In the genomic region with DNA sequence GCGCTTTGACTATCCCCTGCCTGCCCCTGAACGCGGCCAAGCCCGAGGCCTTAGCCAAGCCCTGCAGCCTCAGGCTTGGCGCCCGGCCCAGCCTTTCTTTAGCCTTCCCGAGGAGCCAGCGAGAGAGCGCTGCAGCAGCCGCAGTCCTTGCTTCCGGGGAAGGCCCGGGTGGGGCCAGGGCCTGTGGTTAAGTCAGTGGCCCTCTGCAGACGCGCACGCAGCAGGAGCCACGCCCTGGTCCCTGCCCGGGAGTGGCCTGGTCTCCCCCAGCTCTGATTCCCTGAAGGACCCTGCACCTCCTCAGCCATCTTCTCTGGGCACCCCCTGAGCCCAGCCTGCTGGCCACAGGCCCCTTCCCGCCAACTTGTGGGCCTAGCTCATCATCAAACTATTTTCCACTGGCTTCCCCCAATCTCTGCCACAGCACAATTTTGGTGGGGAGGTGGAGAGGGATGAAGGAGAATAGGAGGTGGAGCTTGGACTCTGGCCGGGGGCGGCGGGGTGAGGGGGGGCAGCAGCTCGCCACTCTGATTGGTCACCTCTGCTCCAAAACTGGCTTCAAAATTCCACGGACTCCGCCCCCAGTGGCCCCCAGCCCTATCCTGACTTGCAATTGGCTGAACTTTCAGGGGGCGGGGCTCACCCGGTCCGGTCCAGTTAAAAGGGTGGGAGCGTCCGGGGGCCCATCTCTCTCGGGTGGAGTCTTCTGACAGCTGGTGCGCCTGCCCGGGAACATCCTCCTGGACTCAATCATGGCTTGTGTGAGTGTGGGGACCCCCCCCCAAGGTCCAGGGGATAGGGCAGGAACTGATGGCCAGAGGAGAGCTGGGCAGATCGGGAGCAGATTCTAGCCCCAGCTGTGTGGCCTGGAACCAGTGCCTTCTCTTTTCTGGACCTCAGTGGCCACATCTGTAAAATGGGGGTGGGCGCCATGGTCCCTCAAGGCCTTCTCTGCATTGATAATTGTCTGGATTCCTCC, we compare ENCODE assay signal across 1 cellular context.
A peak's percentile ranks its signal among the peaks of the same experiment; 100 is the strongest.
TF ChIP-seq lines count a peak whose summit lies in the region.

A gene (plus strand): TSS at position 686 of the 979 bp plus-strand sequence. CDS start 67 bp downstream, at position 753.

TF ChIP-seq in GM12878, 131 proteins besides CTCF, POLR2A, EP300 and RAD21 (continued from another document and continues in another):
- TF ChIP-seq, protein P1, sequence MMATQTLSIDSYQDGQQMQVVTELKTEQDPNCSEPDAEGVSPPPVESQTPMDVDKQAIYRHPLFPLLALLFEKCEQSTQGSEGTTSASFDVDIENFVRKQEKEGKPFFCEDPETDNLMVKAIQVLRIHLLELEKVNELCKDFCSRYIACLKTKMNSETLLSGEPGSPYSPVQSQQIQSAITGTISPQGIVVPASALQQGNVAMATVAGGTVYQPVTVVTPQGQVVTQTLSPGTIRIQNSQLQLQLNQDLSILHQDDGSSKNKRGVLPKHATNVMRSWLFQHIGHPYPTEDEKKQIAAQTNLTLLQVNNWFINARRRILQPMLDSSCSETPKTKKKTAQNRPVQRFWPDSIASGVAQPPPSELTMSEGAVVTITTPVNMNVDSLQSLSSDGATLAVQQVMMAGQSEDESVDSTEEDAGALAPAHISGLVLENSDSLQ (IDR thresholded peaks at IDR 0.05) = no peak
- TF ChIP-seq ZSCAN29 (IDR thresholded peaks at IDR 0.05) (no peak), ZNF217 (IDR thresholded peaks at IDR 0.05) (no peak), NFXL1 (IDR thresholded peaks at IDR 0.05; ENCODE audit: borderline replicate concordance) (no peak; the same call in 1 of the 2 replicates), IKZF2 (IDR thresholded peaks at IDR 0.05) (peak; percentile 78 to 80; a peak in 3 of 4 replicates), FOS (IDR thresholded peaks at IDR 0.05; ENCODE audit: borderline replicate concordance, extremely low read depth, insufficient read length) (no peak), MEF2B (IDR thresholded peaks at IDR 0.05; ENCODE audit: partially characterized antibody, poor library complexity, severe bottlenecking) (no peak), RAD51 (IDR thresholded peaks at IDR 0.05) (no peak), RUNX3 (IDR thresholded peaks at IDR 0.05; ENCODE audit: low read length) (peak; percentile 91), SIN3A (IDR thresholded peaks at IDR 0.05; ENCODE audit: low read depth, low read length) (peak; percentile 77; the same call in 1 of the 2 replicates), SMARCA5 (IDR thresholded peaks at IDR 0.05) (peak; percentile 90), NFIC (IDR thresholded peaks at IDR 0.05; ENCODE audit: low read depth, low read length) (no peak), KDM1A (IDR thresholded peaks at IDR 0.05; ENCODE audit: borderline replicate concordance) (no peak), CHD1 (IDR thresholded peaks at IDR 0.05; ENCODE audit: low read depth, low read length) (no peak), SREBF1 (IDR thresholded peaks at IDR 0.05; ENCODE audit: low read length) (no peak), DPF2 (IDR thresholded peaks at IDR 0.05) (peak; percentile 26; the same call in 1 of the 2 replicates), EGR1 (IDR thresholded peaks at IDR 0.05; ENCODE audit: borderline replicate concordance in 1 of 2, low read depth in 2 of 2, low read length in 2 of 2) (0 out of 3 replicates have a peak, but pooled peaks of 1 of the 2 experiments have one; percentile 45), SMAD5 (IDR thresholded peaks at IDR 0.05; ENCODE audit: low read depth) (0 out of 2 replicates have a peak, but pooled peaks have one; percentile 16), RB1 (IDR thresholded peaks at IDR 0.05; ENCODE audit: borderline replicate concordance) (peak; percentile 68; the same call in 1 of the 2 replicates), CHD2 (IDR thresholded peaks at IDR 0.05; ENCODE audit: borderline replicate concordance, low read depth, low read length) (peak; percentile 32; the same call in 1 of the 2 replicates), IKZF1 (conservative IDR thresholded peaks at IDR 0.05) (peak; percentile 80), NRF1 (conservative IDR thresholded peaks at IDR 0.05; ENCODE audit: low read depth, low read length) (peak; percentile 33; the same call in 1 of the 2 replicates), NFYA (IDR thresholded peaks at IDR 0.05; ENCODE audit: borderline replicate concordance, low read depth, low read length) (peak; percentile 8; the same call in 1 of the 2 replicates), PAX5 (IDR thresholded peaks at IDR 0.05; ENCODE audit: borderline replicate concordance, low read depth, low read length) (no peak; the same call in 1 of the 2 replicates), CEBPB (IDR thresholded peaks at IDR 0.05; ENCODE audit: borderline replicate concordance in 1 of 2, low read depth in 2 of 2, low read length in 2 of 2) (no peak), SP1 (IDR thresholded peaks at IDR 0.05; ENCODE audit: low read depth, low read length) (peak; percentile 73), PML (IDR thresholded peaks at IDR 0.05; ENCODE audit: low read length) (peak; percentile 44; the same call in 1 of the 2 replicates), SMAD1 (IDR thresholded peaks at IDR 0.05; ENCODE audit: low read depth, partially characterized antibody) (peak; percentile 44), MYB (IDR thresholded peaks at IDR 0.05; ENCODE audit: borderline replicate concordance, low read depth, low read length) (no peak), SRF (IDR thresholded peaks at IDR 0.05; ENCODE audit: low read depth in 2 of 2, low read length in 2 of 2) (0 out of 4 replicates have a peak, but pooled peaks of 1 of the 2 experiments have one; percentile 9)
- TF ChIP-seq, protein P2, sequence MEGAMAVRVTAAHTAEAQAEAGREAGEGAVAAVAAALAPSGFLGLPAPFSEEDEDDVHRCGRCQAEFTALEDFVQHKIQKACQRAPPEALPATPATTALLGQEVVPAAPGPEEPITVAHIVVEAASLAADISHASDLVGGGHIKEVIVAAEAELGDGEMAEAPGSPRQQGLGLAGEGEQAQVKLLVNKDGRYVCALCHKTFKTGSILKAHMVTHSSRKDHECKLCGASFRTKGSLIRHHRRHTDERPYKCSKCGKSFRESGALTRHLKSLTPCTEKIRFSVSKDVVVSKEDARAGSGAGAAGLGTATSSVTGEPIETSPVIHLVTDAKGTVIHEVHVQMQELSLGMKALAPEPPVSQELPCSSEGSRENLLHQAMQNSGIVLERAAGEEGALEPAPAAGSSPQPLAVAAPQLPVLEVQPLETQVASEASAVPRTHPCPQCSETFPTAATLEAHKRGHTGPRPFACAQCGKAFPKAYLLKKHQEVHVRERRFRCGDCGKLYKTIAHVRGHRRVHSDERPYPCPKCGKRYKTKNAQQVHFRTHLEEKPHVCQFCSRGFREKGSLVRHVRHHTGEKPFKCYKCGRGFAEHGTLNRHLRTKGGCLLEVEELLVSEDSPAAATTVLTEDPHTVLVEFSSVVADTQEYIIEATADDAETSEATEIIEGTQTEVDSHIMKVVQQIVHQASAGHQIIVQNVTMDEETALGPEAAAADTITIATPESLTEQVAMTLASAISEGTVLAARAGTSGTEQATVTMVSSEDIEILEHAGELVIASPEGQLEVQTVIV (IDR thresholded peaks at IDR 0.05; ENCODE audit: borderline replicate concordance, partially characterized antibody) = no peak
- TF ChIP-seq, protein P3, sequence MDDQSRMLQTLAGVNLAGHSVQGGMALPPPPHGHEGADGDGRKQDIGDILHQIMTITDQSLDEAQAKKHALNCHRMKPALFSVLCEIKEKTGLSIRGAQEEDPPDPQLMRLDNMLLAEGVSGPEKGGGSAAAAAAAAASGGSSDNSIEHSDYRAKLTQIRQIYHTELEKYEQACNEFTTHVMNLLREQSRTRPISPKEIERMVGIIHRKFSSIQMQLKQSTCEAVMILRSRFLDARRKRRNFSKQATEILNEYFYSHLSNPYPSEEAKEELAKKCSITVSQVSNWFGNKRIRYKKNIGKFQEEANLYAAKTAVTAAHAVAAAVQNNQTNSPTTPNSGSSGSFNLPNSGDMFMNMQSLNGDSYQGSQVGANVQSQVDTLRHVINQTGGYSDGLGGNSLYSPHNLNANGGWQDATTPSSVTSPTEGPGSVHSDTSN (IDR thresholded peaks at IDR 0.05; ENCODE audit: insufficient replicate concordance, low read depth, low read length) = no peak
- TF ChIP-seq, protein P4, sequence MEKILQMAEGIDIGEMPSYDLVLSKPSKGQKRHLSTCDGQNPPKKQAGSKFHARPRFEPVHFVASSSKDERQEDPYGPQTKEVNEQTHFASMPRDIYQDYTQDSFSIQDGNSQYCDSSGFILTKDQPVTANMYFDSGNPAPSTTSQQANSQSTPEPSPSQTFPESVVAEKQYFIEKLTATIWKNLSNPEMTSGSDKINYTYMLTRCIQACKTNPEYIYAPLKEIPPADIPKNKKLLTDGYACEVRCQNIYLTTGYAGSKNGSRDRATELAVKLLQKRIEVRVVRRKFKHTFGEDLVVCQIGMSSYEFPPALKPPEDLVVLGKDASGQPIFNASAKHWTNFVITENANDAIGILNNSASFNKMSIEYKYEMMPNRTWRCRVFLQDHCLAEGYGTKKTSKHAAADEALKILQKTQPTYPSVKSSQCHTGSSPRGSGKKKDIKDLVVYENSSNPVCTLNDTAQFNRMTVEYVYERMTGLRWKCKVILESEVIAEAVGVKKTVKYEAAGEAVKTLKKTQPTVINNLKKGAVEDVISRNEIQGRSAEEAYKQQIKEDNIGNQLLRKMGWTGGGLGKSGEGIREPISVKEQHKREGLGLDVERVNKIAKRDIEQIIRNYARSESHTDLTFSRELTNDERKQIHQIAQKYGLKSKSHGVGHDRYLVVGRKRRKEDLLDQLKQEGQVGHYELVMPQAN (conservative IDR thresholded peaks at IDR 0.05) = peak; percentile 77
- TF ChIP-seq, protein P5, sequence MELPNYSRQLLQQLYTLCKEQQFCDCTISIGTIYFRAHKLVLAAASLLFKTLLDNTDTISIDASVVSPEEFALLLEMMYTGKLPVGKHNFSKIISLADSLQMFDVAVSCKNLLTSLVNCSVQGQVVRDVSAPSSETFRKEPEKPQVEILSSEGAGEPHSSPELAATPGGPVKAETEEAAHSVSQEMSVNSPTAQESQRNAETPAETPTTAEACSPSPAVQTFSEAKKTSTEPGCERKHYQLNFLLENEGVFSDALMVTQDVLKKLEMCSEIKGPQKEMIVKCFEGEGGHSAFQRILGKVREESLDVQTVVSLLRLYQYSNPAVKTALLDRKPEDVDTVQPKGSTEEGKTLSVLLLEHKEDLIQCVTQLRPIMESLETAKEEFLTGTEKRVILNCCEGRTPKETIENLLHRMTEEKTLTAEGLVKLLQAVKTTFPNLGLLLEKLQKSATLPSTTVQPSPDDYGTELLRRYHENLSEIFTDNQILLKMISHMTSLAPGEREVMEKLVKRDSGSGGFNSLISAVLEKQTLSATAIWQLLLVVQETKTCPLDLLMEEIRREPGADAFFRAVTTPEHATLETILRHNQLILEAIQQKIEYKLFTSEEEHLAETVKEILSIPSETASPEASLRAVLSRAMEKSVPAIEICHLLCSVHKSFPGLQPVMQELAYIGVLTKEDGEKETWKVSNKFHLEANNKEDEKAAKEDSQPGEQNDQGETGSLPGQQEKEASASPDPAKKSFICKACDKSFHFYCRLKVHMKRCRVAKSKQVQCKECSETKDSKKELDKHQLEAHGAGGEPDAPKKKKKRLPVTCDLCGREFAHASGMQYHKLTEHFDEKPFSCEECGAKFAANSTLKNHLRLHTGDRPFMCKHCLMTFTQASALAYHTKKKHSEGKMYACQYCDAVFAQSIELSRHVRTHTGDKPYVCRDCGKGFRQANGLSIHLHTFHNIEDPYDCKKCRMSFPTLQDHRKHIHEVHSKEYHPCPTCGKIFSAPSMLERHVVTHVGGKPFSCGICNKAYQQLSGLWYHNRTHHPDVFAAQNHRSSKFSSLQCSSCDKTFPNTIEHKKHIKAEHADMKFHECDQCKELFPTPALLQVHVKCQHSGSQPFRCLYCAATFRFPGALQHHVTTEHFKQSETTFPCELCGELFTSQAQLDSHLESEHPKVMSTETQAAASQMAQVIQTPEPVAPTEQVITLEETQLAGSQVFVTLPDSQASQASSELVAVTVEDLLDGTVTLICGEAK (IDR thresholded peaks at IDR 0.05; ENCODE audit: borderline replicate concordance) = no peak; the same call in 1 of the 2 replicates
- TF ChIP-seq, protein P6, sequence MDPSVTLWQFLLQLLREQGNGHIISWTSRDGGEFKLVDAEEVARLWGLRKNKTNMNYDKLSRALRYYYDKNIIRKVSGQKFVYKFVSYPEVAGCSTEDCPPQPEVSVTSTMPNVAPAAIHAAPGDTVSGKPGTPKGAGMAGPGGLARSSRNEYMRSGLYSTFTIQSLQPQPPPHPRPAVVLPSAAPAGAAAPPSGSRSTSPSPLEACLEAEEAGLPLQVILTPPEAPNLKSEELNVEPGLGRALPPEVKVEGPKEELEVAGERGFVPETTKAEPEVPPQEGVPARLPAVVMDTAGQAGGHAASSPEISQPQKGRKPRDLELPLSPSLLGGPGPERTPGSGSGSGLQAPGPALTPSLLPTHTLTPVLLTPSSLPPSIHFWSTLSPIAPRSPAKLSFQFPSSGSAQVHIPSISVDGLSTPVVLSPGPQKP (IDR thresholded peaks at IDR 0.05; ENCODE audit: low read depth, low read length) = no peak
- TF ChIP-seq, protein P7, sequence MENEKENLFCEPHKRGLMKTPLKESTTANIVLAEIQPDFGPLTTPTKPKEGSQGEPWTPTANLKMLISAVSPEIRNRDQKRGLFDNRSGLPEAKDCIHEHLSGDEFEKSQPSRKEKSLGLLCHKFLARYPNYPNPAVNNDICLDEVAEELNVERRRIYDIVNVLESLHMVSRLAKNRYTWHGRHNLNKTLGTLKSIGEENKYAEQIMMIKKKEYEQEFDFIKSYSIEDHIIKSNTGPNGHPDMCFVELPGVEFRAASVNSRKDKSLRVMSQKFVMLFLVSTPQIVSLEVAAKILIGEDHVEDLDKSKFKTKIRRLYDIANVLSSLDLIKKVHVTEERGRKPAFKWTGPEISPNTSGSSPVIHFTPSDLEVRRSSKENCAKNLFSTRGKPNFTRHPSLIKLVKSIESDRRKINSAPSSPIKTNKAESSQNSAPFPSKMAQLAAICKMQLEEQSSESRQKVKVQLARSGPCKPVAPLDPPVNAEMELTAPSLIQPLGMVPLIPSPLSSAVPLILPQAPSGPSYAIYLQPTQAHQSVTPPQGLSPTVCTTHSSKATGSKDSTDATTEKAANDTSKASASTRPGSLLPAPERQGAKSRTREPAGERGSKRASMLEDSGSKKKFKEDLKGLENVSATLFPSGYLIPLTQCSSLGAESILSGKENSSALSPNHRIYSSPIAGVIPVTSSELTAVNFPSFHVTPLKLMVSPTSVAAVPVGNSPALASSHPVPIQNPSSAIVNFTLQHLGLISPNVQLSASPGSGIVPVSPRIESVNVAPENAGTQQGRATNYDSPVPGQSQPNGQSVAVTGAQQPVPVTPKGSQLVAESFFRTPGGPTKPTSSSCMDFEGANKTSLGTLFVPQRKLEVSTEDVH (IDR thresholded peaks at IDR 0.05; ENCODE audit: low read depth, partially characterized antibody) = no peak
- TF ChIP-seq, protein P8, sequence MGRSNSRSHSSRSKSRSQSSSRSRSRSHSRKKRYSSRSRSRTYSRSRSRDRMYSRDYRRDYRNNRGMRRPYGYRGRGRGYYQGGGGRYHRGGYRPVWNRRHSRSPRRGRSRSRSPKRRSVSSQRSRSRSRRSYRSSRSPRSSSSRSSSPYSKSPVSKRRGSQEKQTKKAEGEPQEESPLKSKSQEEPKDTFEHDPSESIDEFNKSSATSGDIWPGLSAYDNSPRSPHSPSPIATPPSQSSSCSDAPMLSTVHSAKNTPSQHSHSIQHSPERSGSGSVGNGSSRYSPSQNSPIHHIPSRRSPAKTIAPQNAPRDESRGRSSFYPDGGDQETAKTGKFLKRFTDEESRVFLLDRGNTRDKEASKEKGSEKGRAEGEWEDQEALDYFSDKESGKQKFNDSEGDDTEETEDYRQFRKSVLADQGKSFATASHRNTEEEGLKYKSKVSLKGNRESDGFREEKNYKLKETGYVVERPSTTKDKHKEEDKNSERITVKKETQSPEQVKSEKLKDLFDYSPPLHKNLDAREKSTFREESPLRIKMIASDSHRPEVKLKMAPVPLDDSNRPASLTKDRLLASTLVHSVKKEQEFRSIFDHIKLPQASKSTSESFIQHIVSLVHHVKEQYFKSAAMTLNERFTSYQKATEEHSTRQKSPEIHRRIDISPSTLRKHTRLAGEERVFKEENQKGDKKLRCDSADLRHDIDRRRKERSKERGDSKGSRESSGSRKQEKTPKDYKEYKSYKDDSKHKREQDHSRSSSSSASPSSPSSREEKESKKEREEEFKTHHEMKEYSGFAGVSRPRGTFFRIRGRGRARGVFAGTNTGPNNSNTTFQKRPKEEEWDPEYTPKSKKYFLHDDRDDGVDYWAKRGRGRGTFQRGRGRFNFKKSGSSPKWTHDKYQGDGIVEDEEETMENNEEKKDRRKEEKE (IDR thresholded peaks at IDR 0.05) = no peak
